16 cellular contexts compared by ENCODE assay signal in the genomic region with DNA sequence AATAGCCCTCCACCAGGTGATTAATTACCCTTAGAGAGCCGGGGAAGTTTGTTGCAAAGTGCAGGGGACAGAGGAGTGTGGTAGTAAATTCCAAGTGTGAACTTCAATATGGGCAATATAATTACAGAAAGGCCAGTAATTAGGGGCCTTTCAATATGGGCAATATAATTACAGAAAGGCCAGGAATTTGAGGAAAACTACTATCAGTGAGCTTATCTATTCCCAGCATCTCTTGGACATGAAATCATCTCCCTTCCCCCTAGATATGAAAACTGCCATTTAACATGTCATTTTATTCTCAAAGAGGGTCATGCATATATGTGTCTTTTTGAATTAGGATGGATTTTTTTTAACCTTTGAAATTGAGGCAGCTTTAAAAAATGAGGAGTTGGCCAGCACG.
A peak's percentile ranks its signal among the peaks of the same experiment; 100 is the strongest.
DNase-seq lines count a peak whose midpoint lies in the region; ATAC-seq and TF ChIP-seq lines count a peak whose summit lies in the region.
"Had no signal": no experiment of that assay in that cellular context is flagged by ENCODE, and none has a peak within 500 bp of the region (broad histone marks: within the 10 kb centered on the region; RNA-seq: fewer than 3 reads in every experiment).

No MANE protein-coding gene starts in this region.

- in situ Hi-C loops in mammary epithelial cell (cut with MboI; ENCODE audit: low sequenced_read_pairs in 2 of 2) = loop anchor here in 1 of 2 donors (25.0 kb wide), 1 partner anchor 100 kb away; the partner anchor contains the start of gene FOXO3

- H3K79me2 ChIP-seq in mammary epithelial cell (ENCODE audit: insufficient read depth, low read length) (peaks cover 72% of the 10 kb centered on the region), neural progenitor cell (ENCODE audit: low read depth) (no peaks in the 10 kb centered on the region)

- dilution Hi-C loops in mammary epithelial cell (cut with HindIII; ENCODE audit: low sequenced_read_pairs) = no loop called here

- DNase-seq in MCF 10A (ENCODE audit: unreplicated experiment) (no peak), mammary epithelial cell (no peak), T-helper 17 cell (no peak), type B pancreatic cell (ENCODE audit: extremely low spot score, unreplicated experiment) (no peak), amygdala (lab: John Stamatoyannopoulos, UW) (no peak), NCI-H524 (lab: John Stamatoyannopoulos, UW) (no peak), neural progenitor cell (ENCODE audit: low spot score) (no peak)
- DNase-seq: 8988T; AML-193; Caco-2; CD8-positive, alpha-beta memory T cell; DMS53; GF-D8 had no signal

- WGBS in mammary epithelial cell (ENCODE audit: low coverage, missing lambda C conversion rate) = 68% methylated on average over 2 of the region's 2 CpGs

- peaks cover 12% of the 10 kb centered on the region for H3F3A ChIP-seq in neural progenitor cell (ENCODE audit: low read depth)

- H3K9me3 Mint-ChIP-seq in MCF 10A (ENCODE audit: unreplicated experiment) (no peaks in the 10 kb centered on the region), type B pancreatic cell (peaks cover 6% of the 10 kb centered on the region), neural progenitor cell (no peaks in the 10 kb centered on the region)
- H3K9me3 Mint-ChIP-seq: CD8-positive, alpha-beta memory T cell had no signal

- intact Hi-C loops in MCF 10A (cut with micrococcal nuclease) = no loop called here
- intact Hi-C loops in mammary epithelial cell (cut with micrococcal nuclease) = no loop called here

- TF ChIP-seq CTCF in MCF 10A (IDR thresholded peaks at IDR 0.05; ENCODE audit: unreplicated experiment) (no peak), mammary epithelial cell (conservative IDR thresholded peaks at IDR 0.05 in 1 of 2, IDR thresholded peaks at IDR 0.05 in 1 of 2; ENCODE audit: extremely low read depth in 1 of 2, insufficient read depth in 1 of 2, low read depth in 1 of 2, low read length in 2 of 2) (no peak), neutrophil (IDR thresholded peaks at IDR 0.05) (no peak), type B pancreatic cell (conservative IDR thresholded peaks at IDR 0.05) (no peak), neural progenitor cell (IDR thresholded peaks at IDR 0.05) (no peak)

- H3K36me3 Mint-ChIP-seq in MCF 10A (ENCODE audit: insufficient read depth, unreplicated experiment) (peaks cover 65% of the 10 kb centered on the region), T-helper 17 cell (ENCODE audit: low read depth) (no peaks in the 10 kb centered on the region), type B pancreatic cell (peaks cover 32% of the 10 kb centered on the region), neural progenitor cell (peaks cover 12% of the 10 kb centered on the region)

- H3K4me3 Mint-ChIP-seq in MCF 10A (ENCODE audit: unreplicated experiment) (no peak overlapping the region), T-helper 17 cell (no peak overlapping the region), type B pancreatic cell (peak overlapping the region; percentile 2), neural progenitor cell (no peak overlapping the region)
- H3K4me3 Mint-ChIP-seq: CD8-positive, alpha-beta memory T cell had no signal

- H3K27ac ChIP-seq in mammary epithelial cell (ENCODE audit: insufficient read depth, low read depth, low read length) (no peak overlapping the region), neutrophil (peak overlapping the region; percentile 20), neural progenitor cell (no peak overlapping the region)
- H3K27ac ChIP-seq: BLaER1 had no signal

- BruUV-seq in MCF 10A (replicated peaks; lab: Mats Ljungman, UMichigan) (no TSS peak), mammary epithelial cell (replicated peaks; lab: Mats Ljungman, UMichigan) (no TSS peak)

- H3K4me1 Mint-ChIP-seq in MCF 10A (ENCODE audit: insufficient read depth, unreplicated experiment) = peaks cover 26% of the 10 kb centered on the region
- H3K4me1 Mint-ChIP-seq in T-helper 17 cell = peaks cover 22% of the 10 kb centered on the region
- H3K4me1 Mint-ChIP-seq in type B pancreatic cell (ENCODE audit: unreplicated experiment) = peaks cover 44% of the 10 kb centered on the region
- H3K4me1 Mint-ChIP-seq in neural progenitor cell = peaks cover 11% of the 10 kb centered on the region

- H4K20me1 ChIP-seq in mammary epithelial cell (ENCODE audit: insufficient read depth, low read length) (no peaks in the 10 kb centered on the region), neural progenitor cell (ENCODE audit: low read depth) (peaks cover 9% of the 10 kb centered on the region)

- H3K9me3 ChIP-seq in mammary epithelial cell (replicated peaks; ENCODE audit: insufficient read depth, low read length) (no peaks in the 10 kb centered on the region), T-helper 17 cell (ENCODE audit: control insufficient read depth, low read length, poor library complexity, severe bottlenecking) (no peaks in the 10 kb centered on the region), neutrophil (no peaks in the 10 kb centered on the region), neural progenitor cell (ENCODE audit: low read depth) (no peaks in the 10 kb centered on the region)
- H3K9me3 ChIP-seq: BLaER1, Caco-2 had no signal

- H3K4me2 ChIP-seq in mammary epithelial cell (ENCODE audit: insufficient read depth, low read depth, low read length) = no peak overlapping the region
- H3K4me2 ChIP-seq in neural progenitor cell = no peak overlapping the region
- H3K4me2 ChIP-seq: BLaER1 had no signal

- H3K36me3 ChIP-seq in mammary epithelial cell (ENCODE audit: insufficient read depth, low read length) (peaks cover 3% of the 10 kb centered on the region), neutrophil (peaks cover 24% of the 10 kb centered on the region), neural progenitor cell (no peaks in the 10 kb centered on the region)

- H3K4me1 ChIP-seq in mammary epithelial cell (ENCODE audit: insufficient read depth, low read length) (peaks cover 25% of the 10 kb centered on the region), neutrophil (ENCODE audit: control insufficient read depth in 1 of 2, insufficient read depth in 1 of 2, low read depth in 1 of 2, low read length in 1 of 2) (peaks cover 0 to 4% of the 10 kb centered on the region in 2 experiments), neural progenitor cell (peaks cover 13% of the 10 kb centered on the region)
- H3K4me1 ChIP-seq: BLaER1 had no signal

- H2AFZ ChIP-seq in mammary epithelial cell (ENCODE audit: low read depth, low read length) (no peak overlapping the region), neural progenitor cell (replicated peaks) (no peak overlapping the region)

- H3K9ac ChIP-seq in mammary epithelial cell (ENCODE audit: insufficient read depth, low read length) = no peak overlapping the region
- H3K9ac ChIP-seq in neural progenitor cell = no peak overlapping the region
- H3K9ac ChIP-seq: BLaER1 had no signal

- peak overlapping the region; percentile 24 for H3K27ac Mint-ChIP-seq in MCF 10A (ENCODE audit: low read depth, unreplicated experiment)
- peak overlapping the region; percentile 77 for H3K27ac Mint-ChIP-seq in T-helper 17 cell
- no peak overlapping the region for H3K27ac Mint-ChIP-seq in type B pancreatic cell
- H3K27ac Mint-ChIP-seq in neural progenitor cell = no peak overlapping the region

- H3K27me3 ChIP-seq in mammary epithelial cell (ENCODE audit: insufficient read depth, low read length) (no peaks in the 10 kb centered on the region), neutrophil (no peaks in the 10 kb centered on the region), neural progenitor cell (no peaks in the 10 kb centered on the region)
- H3K27me3 ChIP-seq: BLaER1 had no signal

- H3K4me3 ChIP-seq in mammary epithelial cell (replicated peaks in 1 of 3; ENCODE audit: insufficient read depth in 1 of 3, low read depth in 2 of 3, low read length in 3 of 3) (no peak overlapping the region), neutrophil (ENCODE audit: low read depth in 1 of 2, low read length in 1 of 2) (no peak overlapping the region), neural progenitor cell (no peak overlapping the region)
- H3K4me3 ChIP-seq: BLaER1 had no signal

- no peak for ATAC-seq in T-helper 17 cell
- ATAC-seq: HCT116 had no signal

- POLR2A ChIA-PET in MCF 10A (lab: Yijun Ruan, JAX) = interaction anchor here (1.2 to 1.3 kb wide), 2 partner anchors 8 to 9 kb away, joined by 3 read pairs; no protein-coding TSS in a partner anchor

- CTCF ChIA-PET in MCF 10A (lab: Yijun Ruan, JAX) = no interaction called here
- CTCF ChIA-PET in mammary epithelial cell (lab: Charles Lee; ENCODE audit: low non-redundant PET) = no interaction called here

- H3K27me3 Mint-ChIP-seq in MCF 10A (ENCODE audit: insufficient read depth, unreplicated experiment) = no peaks in the 10 kb centered on the region
- H3K27me3 Mint-ChIP-seq in T-helper 17 cell = no peaks in the 10 kb centered on the region
- H3K27me3 Mint-ChIP-seq in type B pancreatic cell = no peaks in the 10 kb centered on the region
- H3K27me3 Mint-ChIP-seq in neural progenitor cell (ENCODE audit: insufficient read depth, low read depth) = no peaks in the 10 kb centered on the region
- H3K27me3 Mint-ChIP-seq: CD8-positive, alpha-beta memory T cell had no signal

Comparison
In these comparisons a context has a peak if more than half of its experiments do, and no peak if none do; other contexts are left out.
1. H3K27ac Mint-ChIP-seq: peak in MCF 10A (single experiment) and T-helper 17 cell (single experiment); none in type B pancreatic cell (single experiment) and neural progenitor cell (single experiment).